Comparison of ENCODE assay signal across 1 cellular context in genomic region chr18:42229211-42230210, GRCh38.
TF ChIP-seq lines count a peak whose summit lies in the region.

No MANE protein-coding gene starts in this region.

TF ChIP-seq in GM23338, 12 proteins besides CTCF, POLR2A, EP300 and RAD21 (continued from another document):
- TF ChIP-seq ZNF462 (CRISPR knock-in tag; IDR thresholded peaks at IDR 0.05) (no peak), NANOG (IDR thresholded peaks at IDR 0.05; ENCODE audit: borderline replicate concordance) (no peak), EZH2 (IDR thresholded peaks at IDR 0.05; ENCODE audit: low read depth, unreplicated experiment) (no peak), JUNB (IDR thresholded peaks at IDR 0.05; ENCODE audit: unreplicated experiment) (no peak), STAT1 (IDR thresholded peaks at IDR 0.05; ENCODE audit: unreplicated experiment) (no peak), ETS1 (IDR thresholded peaks at IDR 0.05) (no peak)
